ENCODE assay signal across 11 cellular contexts in the genomic region with DNA sequence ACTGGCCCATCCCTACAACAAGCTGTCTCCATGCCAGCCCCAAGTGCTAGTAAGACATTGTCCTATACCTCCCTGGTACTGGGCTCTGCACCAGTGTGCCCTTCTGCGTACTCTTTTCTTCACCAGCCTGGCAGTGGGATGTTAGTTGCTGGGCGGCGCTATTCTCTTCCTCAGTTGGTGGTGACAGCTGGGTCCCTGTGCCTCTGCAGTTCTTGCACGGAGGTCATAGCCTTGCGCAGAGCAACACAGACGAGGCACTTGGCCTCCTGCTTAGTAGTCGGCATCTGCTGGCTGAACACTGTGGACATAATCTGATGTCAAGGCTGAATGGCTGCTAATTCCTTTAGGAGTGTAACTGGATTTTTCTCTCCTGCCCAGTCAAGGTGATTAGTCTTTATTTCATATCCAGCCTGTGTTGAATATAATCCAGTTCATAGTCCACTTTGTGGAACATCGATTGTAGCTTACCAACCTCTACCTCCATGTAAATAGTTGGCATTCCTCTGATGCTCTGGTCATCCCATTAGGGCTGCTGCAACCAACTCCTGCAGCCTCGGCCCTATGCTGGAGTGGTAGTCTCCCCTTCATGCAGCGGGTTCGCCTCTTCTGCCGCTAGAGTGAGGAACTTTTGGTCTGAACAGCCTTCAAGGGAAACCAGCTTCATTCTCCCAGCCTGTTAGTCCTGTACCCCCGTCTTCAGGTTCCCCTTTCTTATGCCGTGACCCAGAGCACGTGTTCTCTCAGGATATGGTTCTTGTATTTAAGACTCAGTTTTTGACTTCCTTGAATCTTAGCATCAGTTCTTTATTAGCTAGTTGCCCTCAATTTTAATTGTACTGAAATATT. TPM values are rescaled to one million over a fixed set of nuclear protein-coding genes. Genes with fewer than 3 reads are reported as not detected.
DNase-seq lines count a peak whose midpoint lies in the region; ATAC-seq and TF ChIP-seq lines count a peak whose summit lies in the region.
"Had no signal": no experiment of that assay in that cellular context is flagged by ENCODE, and none has a peak within 500 bp of the region (broad histone marks: within the 10 kb centered on the region; RNA-seq: fewer than 3 reads in every experiment).

No MANE protein-coding gene starts in this region.

- H3F3A ChIP-seq in GM23248 (ENCODE audit: insufficient read depth): no peaks in the 10 kb centered on the region

- H3K36me3 Mint-ChIP-seq in naive thymus-derived CD4-positive, alpha-beta T cell: peaks cover 3 to 14% (median 7%) of the 10 kb centered on the region in 5 donors

- H3K9ac ChIP-seq in GM23248: no peak overlapping the region

- no peaks in the 10 kb centered on the region for H3K27me3 ChIP-seq in naive thymus-derived CD4-positive, alpha-beta T cell (ENCODE audit: control insufficient read depth in 2 of 2, insufficient read depth in 2 of 2, low read length in 2 of 2)
- H3K27me3 ChIP-seq in GM23248 (replicated peaks; ENCODE audit: insufficient read depth): no peaks in the 10 kb centered on the region

- peaks cover 0 to 4% (median 0%) of the 10 kb centered on the region in 3 experiments for H3K36me3 ChIP-seq in naive thymus-derived CD4-positive, alpha-beta T cell (ENCODE audit: control insufficient read depth in 2 of 3, insufficient read depth in 3 of 3, low read length in 3 of 3)
- H3K36me3 ChIP-seq in GM23248 (ENCODE audit: low read depth): peaks cover 4% of the 10 kb centered on the region

- H3K4me3 Mint-ChIP-seq in naive thymus-derived CD4-positive, alpha-beta T cell: peak overlapping the region; percentile 64 to 80 (median 73)

- POLR2A ChIA-PET in naive thymus-derived CD4-positive, alpha-beta T cell (lab: Charles Lee): interaction anchor here (0.8 kb wide), 1 partner anchor 11 kb away, joined by 3 read pairs; no protein-coding TSS in a partner anchor

- peak overlapping the region; percentile 36; the same call in 1 of the 2 replicates for H3K27ac ChIP-seq in VCaP
- H3K27ac ChIP-seq in naive thymus-derived CD4-positive, alpha-beta T cell (ENCODE audit: low read depth, low read length): peak overlapping the region; percentile 66
- H3K27ac ChIP-seq in GM23248: no peak overlapping the region
- H3K27ac ChIP-seq: SK-N-MC had no signal

- TF ChIP-seq CTCF in VCaP (conservative IDR thresholded peaks at IDR 0.05): no peak

- DNase-seq in GDM1 (lab: John Stamatoyannopoulos, UW) (peak; percentile 39), GM23248 (no peak), SIG-M5 treated with dmso at 0.1 percent for 504 hours (lab: John Stamatoyannopoulos, UW; ENCODE audit: unreplicated experiment) (no peak), NCI-H2029 (lab: John Stamatoyannopoulos, UW) (no peak)
- peak in 1 of 9 donors; percentile 8 for DNase-seq in naive thymus-derived CD4-positive, alpha-beta T cell
- DNase-seq: islet precursor cell, NCI-H2029 treated with DMSO at 0.1 percent for 48 hours had no signal

- no peaks in the 10 kb centered on the region for H4K20me1 ChIP-seq in GM23248 (ENCODE audit: insufficient read depth)

- ATAC-seq in GM21576 (IDR thresholded peaks at IDR 0.05; ENCODE audit: unreplicated experiment) (peak; percentile 31), GM18502 (IDR thresholded peaks at IDR 0.05; ENCODE audit: poor library complexity, unreplicated experiment) (no peak)
- peak; percentile 68 for ATAC-seq in naive thymus-derived CD4-positive, alpha-beta T cell

- CTCF ChIA-PET in naive thymus-derived CD4-positive, alpha-beta T cell (lab: Charles Lee): interaction anchor here (0.8 to 1.2 kb wide), 4 partner anchors 9 to 766 kb away, joined by 3 read pairs; no protein-coding TSS in a partner anchor

- no peaks in the 10 kb centered on the region for H3K9me2 ChIP-seq in GM23248 (ENCODE audit: insufficient read depth)

- H3K4me3 ChIP-seq in naive thymus-derived CD4-positive, alpha-beta T cell (ENCODE audit: low read length): peak overlapping the region; percentile 23
- H3K4me3 ChIP-seq in GM23248: no peak overlapping the region
- H3K4me3 ChIP-seq: SK-N-MC had no signal

- in situ Hi-C loops in GM23248 (cut with MboI): no loop called here

- H3K4me1 ChIP-seq in naive thymus-derived CD4-positive, alpha-beta T cell (ENCODE audit: control insufficient read depth in 2 of 2, insufficient read depth in 2 of 2, low read length in 2 of 2): peaks cover 0 to 30% of the 10 kb centered on the region in 2 donors
- H3K4me1 ChIP-seq in GM23248 (ENCODE audit: insufficient read depth): peaks cover 12% of the 10 kb centered on the region

- peak overlapping the region; percentile 75 to 96 (median 90) for H3K27ac Mint-ChIP-seq in naive thymus-derived CD4-positive, alpha-beta T cell

- H3K4me2 ChIP-seq in GM23248 (ENCODE audit: unreplicated experiment): no peak overlapping the region

- no peaks in the 10 kb centered on the region for H3K9me3 ChIP-seq in naive thymus-derived CD4-positive, alpha-beta T cell (ENCODE audit: control insufficient read depth in 2 of 3, low read length in 3 of 3)
- no peaks in the 10 kb centered on the region for H3K9me3 ChIP-seq in GM23248 (ENCODE audit: low read depth)

- no peaks in the 10 kb centered on the region for H3K27me3 Mint-ChIP-seq in naive thymus-derived CD4-positive, alpha-beta T cell

- no peak overlapping the region for H2AFZ ChIP-seq in GM23248

- peaks cover 36 to 41% (median 38%) of the 10 kb centered on the region in 7 donors for H3K4me1 Mint-ChIP-seq in naive thymus-derived CD4-positive, alpha-beta T cell

- 88 to 93% methylated on average over 15 of the region's 15 CpGs for WGBS in GM23248 (ENCODE audit: low coverage in 1 of 2, low lambda C conversion rate in 2 of 2, missing lambda C conversion rate in 2 of 2), 2 experiments

- H3K79me2 ChIP-seq in GM23248 (ENCODE audit: insufficient read depth): 0 out of 2 replicates have a peak, but pooled peaks cover 14% of the 10 kb centered on the region

- intact Hi-C loops in naive thymus-derived CD4-positive, alpha-beta T cell (cut with micrococcal nuclease): no loop called here

- no peaks in the 10 kb centered on the region for H3K9me3 Mint-ChIP-seq in naive thymus-derived CD4-positive, alpha-beta T cell

RNA-seq across cellular contexts. Expression of gene ZNF664, which starts 32.9 kb away (rescaled TPM):
- 10 to 100 TPM; 25.0 to 57.5 (median 45.8) TPM for total RNA-seq in naive thymus-derived CD4-positive, alpha-beta T cell
- 10 to 100 TPM in 1 of 2 donors, 1 to 10 TPM in 1; 7.9 to 11.6 TPM for polyA plus RNA-seq in naive thymus-derived CD4-positive, alpha-beta T cell
- 29.1 and 36.3 TPM in 2 replicates for total RNA-seq in GM23248 (2014; rRNA removed; shearing (Covaris generic))
- polyA plus RNA-seq in GM23248 (2016; fragmentation: Nextera tagmentation; extraction: Ambion mirVana): 10.7 and 11.3 TPM in 2 replicates

RNA-seq across cellular contexts. Expression of gene CCDC92, which starts 33.3 kb away (rescaled TPM):
- total RNA-seq in naive thymus-derived CD4-positive, alpha-beta T cell: 10 to 100 TPM; 17.3 to 24.9 (median 23.0) TPM
- 10 to 100 TPM; 19.0 to 34.4 TPM for polyA plus RNA-seq in naive thymus-derived CD4-positive, alpha-beta T cell
- total RNA-seq in GM23248 (2014; rRNA removed; shearing (Covaris generic)): 13.2 and 20.3 TPM in 2 replicates
- polyA plus RNA-seq in GM23248 (2016; fragmentation: Nextera tagmentation; extraction: Ambion mirVana): 49.5 and 54.7 TPM in 2 replicates
